12 cellular contexts compared by ENCODE assay signal in the genomic region with DNA sequence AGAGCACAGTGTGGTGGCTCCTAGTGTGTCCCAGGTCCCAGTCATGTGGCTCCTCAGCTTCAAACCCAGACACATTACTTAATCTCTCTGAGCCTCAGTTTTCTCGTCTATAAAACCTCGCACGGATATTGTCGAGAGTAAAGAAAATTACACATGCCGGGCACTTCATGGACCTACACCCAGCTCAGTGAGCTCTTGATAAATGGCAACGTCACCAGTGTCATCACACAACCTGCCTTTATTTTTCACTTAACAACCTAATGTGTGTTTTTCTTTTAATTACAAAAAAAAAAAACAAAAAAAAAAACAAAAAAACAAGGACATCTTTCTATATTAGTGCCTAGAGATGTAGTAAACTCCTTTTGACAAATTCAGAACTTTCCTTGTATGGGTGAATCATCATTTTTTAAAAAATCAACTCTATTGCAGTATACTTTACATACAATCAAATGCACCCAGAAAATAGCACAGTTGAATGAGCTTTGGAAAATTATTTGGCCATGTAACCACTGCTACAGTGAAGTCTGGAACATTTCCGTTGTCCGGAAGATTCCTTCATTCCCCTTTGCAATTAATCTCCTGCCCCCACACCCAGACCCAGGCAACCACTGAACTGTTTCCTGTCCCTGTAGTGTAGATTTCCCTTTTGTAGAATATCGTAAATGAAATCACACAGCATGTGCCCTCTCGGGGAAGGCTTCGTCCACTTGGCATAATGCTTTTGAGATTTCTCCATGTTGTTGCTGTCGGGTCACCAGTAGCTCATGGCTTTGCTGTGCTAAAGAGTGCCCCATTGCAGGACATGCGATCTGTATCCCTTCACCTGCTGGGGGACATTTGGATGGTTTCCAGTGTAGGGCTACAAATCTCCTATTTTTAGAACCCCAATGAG.
DNase-seq lines count a peak whose midpoint lies in the region; ATAC-seq, FAIRE-seq and TF ChIP-seq lines count a peak whose summit lies in the region.
"Had no signal": no experiment of that assay in that cellular context is flagged by ENCODE, and none has a peak within 500 bp of the region (broad histone marks: within the 10 kb centered on the region; RNA-seq: fewer than 3 reads in every experiment).

No MANE protein-coding gene starts in this region.

- H3K9me3 Mint-ChIP-seq in activated CD4-positive, alpha-beta T cell treated with anti-CD3 and anti-CD28 coated beads, Interleukin-2, amount 10 ng/mL, durations not matched to agents 7 days and 5 days, result no peaks in the 10 kb centered on the region
- H3K9me3 Mint-ChIP-seq in astrocyte (ENCODE audit: unreplicated experiment), result peaks cover 2% of the 10 kb centered on the region

- H3K4me1 Mint-ChIP-seq in activated CD4-positive, alpha-beta T cell treated with anti-CD3 and anti-CD28 coated beads, Interleukin-2, amount 10 ng/mL, durations not matched to agents 7 days and 5 days, result peaks cover 13% of the 10 kb centered on the region
- peaks cover 5% of the 10 kb centered on the region for H3K4me1 Mint-ChIP-seq in astrocyte (ENCODE audit: low read depth, unreplicated experiment)

- H2AFZ ChIP-seq in astrocyte (ENCODE audit: low read depth, low read length), result no peak overlapping the region
- no peak overlapping the region for H2AFZ ChIP-seq in HepG2 (ENCODE audit: low read length)

- TF ChIP-seq EP300 in HepG2 (IDR thresholded peaks at IDR 0.05; ENCODE audit: low read depth in 2 of 2, low read length in 2 of 2), result no peak
- TF ChIP-seq EP300 in HepG2 (CRISPR knock-in tag; IDR thresholded peaks at IDR 0.05; ENCODE audit: borderline replicate concordance), result no peak
- no peak for TF ChIP-seq EP300 in stomach (IDR thresholded peaks at IDR 0.05)

- TF ChIP-seq CTCF in astrocyte (IDR thresholded peaks at IDR 0.05; ENCODE audit: insufficient read depth, low read depth, low read length), result no peak
- no peak for TF ChIP-seq CTCF in HepG2 (CRISPR knock-in tag; IDR thresholded peaks at IDR 0.05)
- TF ChIP-seq CTCF in stomach (IDR thresholded peaks at IDR 0.05), result no peak

- H3K4me3 Mint-ChIP-seq in activated CD4-positive, alpha-beta T cell treated with anti-CD3 and anti-CD28 coated beads, Interleukin-2, amount 10 ng/mL, durations not matched to agents 7 days and 5 days, result peak overlapping the region; percentile 8
- no peak overlapping the region for H3K4me3 Mint-ChIP-seq in astrocyte (ENCODE audit: unreplicated experiment)

- H3K9ac ChIP-seq in astrocyte (ENCODE audit: low read length) (no peak overlapping the region), HepG2 (ENCODE audit: insufficient read depth, low read depth, low read length) (no peak overlapping the region)

- intact Hi-C loops in HepG2 (cut with micrococcal nuclease; ENCODE audit: unreplicated experiment), result loop anchor here (5.0 to 10.0 kb wide), 3 partner anchors 60 to 203 kb away; a partner anchor contains a TSS
- intact Hi-C loops in stomach (cut with DNase I; ENCODE audit: low total_unique reads), result loop anchor here (5.0 kb wide), 1 partner anchor 158 kb away; no protein-coding TSS in a partner anchor

- no peak for DNase-seq in activated CD4-positive, alpha-beta T cell treated with anti-CD3 and anti-CD28 coated beads, Interleukin-2, amount 10 ng/mL, durations not matched to agents 7 days and 5 days
- no peak for DNase-seq in activated CD4-positive, alpha-beta T cell treated with anti-CD3 and anti-CD28 coated beads, Interleukin-2, amount 50 U/mL, for 1 hour
- DNase-seq in astrocyte (ENCODE audit: low read depth), result peak; percentile 47
- DNase-seq in HepG2 (ENCODE audit: low spot score), result no peak
- no peak for DNase-seq in stomach
- no peak for DNase-seq in AG08396 (ENCODE audit: low spot score)
- no peak for DNase-seq in effector memory CD4-positive, alpha-beta T cell
- DNase-seq: activated naive CD4-positive, alpha-beta T cell treated with Interleukin-2 at 50 U/mL for 16 hours; hypothalamus; NCI-H1048; SW 1271 had no signal

- POLR2A ChIA-PET in activated CD4-positive, alpha-beta T cell treated with anti-CD3 and anti-CD28 coated beads, Interleukin-2, amount 10 ng/mL, durations not matched to agents 7 days and 5 days (lab: Charles Lee), result no interaction called here
- POLR2A ChIA-PET in HepG2 (lab: Yijun Ruan, JAX), result no interaction called here

- no peak overlapping the region for H3K4me3 ChIP-seq in astrocyte (ENCODE audit: insufficient read depth, low read depth, low read length)
- H3K4me3 ChIP-seq in HepG2 (replicated peaks in 1 of 3; ENCODE audit: insufficient read depth in 1 of 3, low read depth in 2 of 3, low read length in 3 of 3), result no peak overlapping the region
- H3K4me3 ChIP-seq in stomach, result peak overlapping the region in 1 of 4 donors; percentile 6
- H3K4me3 ChIP-seq in effector memory CD4-positive, alpha-beta T cell (ENCODE audit: insufficient read depth, low read depth, low read length, poor library complexity, severe bottlenecking), result no peak overlapping the region

- H4K20me1 ChIP-seq in astrocyte (ENCODE audit: insufficient read depth, low read length) (no peaks in the 10 kb centered on the region), HepG2 (ENCODE audit: insufficient read depth, low read length) (no peaks in the 10 kb centered on the region)

- no peaks in the 10 kb centered on the region for H3K36me3 ChIP-seq in astrocyte (ENCODE audit: insufficient read depth, low read length)
- no peaks in the 10 kb centered on the region for H3K36me3 ChIP-seq in HepG2 (replicated peaks in 1 of 2; ENCODE audit: control insufficient read depth in 1 of 2, insufficient read depth in 2 of 2, low read length in 2 of 2)
- no peaks in the 10 kb centered on the region for H3K36me3 ChIP-seq in stomach
- no peaks in the 10 kb centered on the region for H3K36me3 ChIP-seq in effector memory CD4-positive, alpha-beta T cell (ENCODE audit: control insufficient read depth, insufficient read depth, low read length)

- no peak for FAIRE-seq in astrocyte (lab: Jason Lieb, UNC)
- FAIRE-seq in HepG2 (lab: Jason Lieb, UNC), result no peak

- peak overlapping the region; percentile 83 for H3K27ac Mint-ChIP-seq in activated CD4-positive, alpha-beta T cell treated with anti-CD3 and anti-CD28 coated beads, Interleukin-2, amount 10 ng/mL, durations not matched to agents 7 days and 5 days
- H3K27ac Mint-ChIP-seq in astrocyte (ENCODE audit: unreplicated experiment), result no peak overlapping the region

- H3K27me3 Mint-ChIP-seq in activated CD4-positive, alpha-beta T cell treated with anti-CD3 and anti-CD28 coated beads, Interleukin-2, amount 10 ng/mL, durations not matched to agents 7 days and 5 days, result no peaks in the 10 kb centered on the region
- H3K27me3 Mint-ChIP-seq in astrocyte (ENCODE audit: low read depth, unreplicated experiment), result peaks cover 8% of the 10 kb centered on the region

- H3K4me1 ChIP-seq in astrocyte (ENCODE audit: insufficient read depth, low read length) (no peaks in the 10 kb centered on the region), HepG2 (ENCODE audit: insufficient read depth, low read length) (peaks cover 31% of the 10 kb centered on the region), stomach (peaks cover 12 to 27% (median 22%) of the 10 kb centered on the region in 4 donors)
- no peaks in the 10 kb centered on the region for H3K4me1 ChIP-seq in effector memory CD4-positive, alpha-beta T cell (ENCODE audit: control insufficient read depth, insufficient read depth, low read length, poor library complexity, severe bottlenecking)

- in situ Hi-C loops in HepG2 (cut with HindIII; ENCODE audit: extremely low pct_ligation_motif_present, low pct_unique_long_range_greater_than_20kb), result loop anchor here (10.0 kb wide), 1 partner anchor 100 kb away; a partner anchor contains a TSS

- no peak overlapping the region for H3K27ac ChIP-seq in astrocyte (ENCODE audit: low read depth, low read length)
- H3K27ac ChIP-seq in HepG2 (ENCODE audit: extremely low read length, insufficient read depth, low read length), result peak overlapping the region; percentile 56
- H3K27ac ChIP-seq in stomach, result peak overlapping the region; percentile 15 to 63 (median 44)
- H3K27ac ChIP-seq in effector memory CD4-positive, alpha-beta T cell (ENCODE audit: insufficient read depth, low read length, poor library complexity, severe bottlenecking), result no peak overlapping the region

- no peaks in the 10 kb centered on the region for H3K36me3 Mint-ChIP-seq in activated CD4-positive, alpha-beta T cell treated with anti-CD3 and anti-CD28 coated beads, Interleukin-2, amount 10 ng/mL, durations not matched to agents 7 days and 5 days (ENCODE audit: low read depth)
- no peaks in the 10 kb centered on the region for H3K36me3 Mint-ChIP-seq in astrocyte (ENCODE audit: low read depth, unreplicated experiment)

- TF ChIP-seq POLR2A in HepG2 (IDR thresholded peaks at IDR 0.05; ENCODE audit: insufficient read depth in 1 of 2, low read depth in 2 of 2, low read length in 2 of 2) (no peak), stomach (IDR thresholded peaks at IDR 0.05) (no peak)

- WGBS in HepG2 (ENCODE audit: low lambda C conversion rate), result 97% methylated on average over 13 of the region's 13 CpGs
- 52 to 70% (median 66%) methylated on average over 13 of the region's 13 CpGs for WGBS in stomach, 5 donors

- no peak overlapping the region for H3K4me2 ChIP-seq in astrocyte (ENCODE audit: low read length)
- H3K4me2 ChIP-seq in HepG2 (ENCODE audit: low read depth, low read length), result no peak overlapping the region

- H3K27me3 ChIP-seq in astrocyte (ENCODE audit: insufficient read depth, low read length) (no peaks in the 10 kb centered on the region), HepG2 (ENCODE audit: control insufficient read depth in 1 of 2, insufficient read depth in 2 of 2, low read length in 2 of 2) (no peaks in the 10 kb centered on the region), stomach (no peaks in the 10 kb centered on the region)
- no peaks in the 10 kb centered on the region for H3K27me3 ChIP-seq in effector memory CD4-positive, alpha-beta T cell (replicated peaks; ENCODE audit: control insufficient read depth, insufficient read depth, low read length, poor library complexity, severe bottlenecking)

- H3K9me3 ChIP-seq in astrocyte (ENCODE audit: insufficient read depth, low read depth, low read length) (no peaks in the 10 kb centered on the region), HepG2 (ENCODE audit: low read length) (no peaks in the 10 kb centered on the region), stomach (no peaks in the 10 kb centered on the region)
- H3K9me3 ChIP-seq in effector memory CD4-positive, alpha-beta T cell (ENCODE audit: control insufficient read depth, low read length), result no peaks in the 10 kb centered on the region

- no peak for ATAC-seq in HepG2
- ATAC-seq in GM21515 (IDR thresholded peaks at IDR 0.05; ENCODE audit: unreplicated experiment), result no peak

- H3K79me2 ChIP-seq in astrocyte (ENCODE audit: insufficient read depth, low read length) (no peaks in the 10 kb centered on the region), HepG2 (ENCODE audit: insufficient read depth, low read length) (no peaks in the 10 kb centered on the region)

- CTCF ChIA-PET in activated CD4-positive, alpha-beta T cell treated with anti-CD3 and anti-CD28 coated beads, Interleukin-2, amount 10 ng/mL, durations not matched to agents 7 days and 5 days (lab: Charles Lee), result interaction anchor here (0.6 to 1.6 kb wide), 2 partner anchors 13 to 24 kb away, joined by 4 to 5 read pairs; no protein-coding TSS in a partner anchor
- CTCF ChIA-PET in HepG2 (lab: Yijun Ruan, JAX; ENCODE audit: low intra/inter-chr PET ratio, low total read pairs), result no interaction called here

- no peak for TF ChIP-seq RAD21 in HepG2 (CRISPR knock-in tag; IDR thresholded peaks at IDR 0.05)

- BruUV-seq in HepG2 (replicated peaks; lab: Mats Ljungman, UMichigan), result no TSS peak

Comparison
In these comparisons a context has a peak if more than half of its experiments do, and no peak if none do; other contexts are left out.
1. H3K27ac ChIP-seq: peak in HepG2 (single experiment) and stomach (5 of 5); none in astrocyte (single experiment) and effector memory CD4-positive, alpha-beta T cell (single experiment).